1 cellular context compared by ENCODE assay signal in the genomic region with DNA sequence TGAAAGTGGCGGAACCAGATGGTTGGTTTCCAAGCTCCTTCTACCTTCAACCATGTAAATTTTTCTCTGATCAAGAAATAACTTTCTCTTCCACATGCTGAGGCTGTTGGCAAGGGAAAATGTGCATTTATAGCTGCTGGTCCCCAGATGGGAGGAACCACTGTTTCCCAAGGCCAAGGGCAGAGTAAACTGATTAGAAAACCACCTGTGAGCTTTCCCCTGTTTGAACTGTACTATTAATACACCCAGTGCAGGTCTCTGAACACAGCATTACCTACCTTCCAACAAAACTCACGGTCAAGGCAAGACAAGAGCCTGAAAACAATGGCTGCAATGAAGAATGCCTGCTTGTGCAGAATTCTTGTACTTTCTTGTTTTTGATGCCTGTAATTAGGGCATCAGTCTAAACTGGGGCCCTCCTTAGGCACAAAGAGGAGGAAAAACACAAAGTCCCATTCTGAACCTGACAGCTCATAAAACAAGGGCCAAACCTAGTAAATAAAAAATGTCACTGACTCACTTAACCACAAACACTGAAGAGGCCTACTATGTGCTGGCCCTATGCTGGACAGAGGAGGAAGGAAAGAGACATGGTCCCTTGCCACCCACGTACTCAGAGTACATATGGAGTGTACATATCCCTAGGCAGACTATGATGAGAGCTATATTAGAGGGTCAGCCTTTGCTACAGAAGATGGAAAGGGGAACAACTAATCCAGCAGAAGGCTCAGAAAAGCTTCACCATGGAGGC.
TF ChIP-seq lines count a peak whose summit lies in the region.

No MANE protein-coding gene starts in this region.

TF ChIP-seq in GM12878, 131 proteins besides CTCF, POLR2A, EP300 and RAD21:
- TF ChIP-seq MTA2 (IDR thresholded peaks at IDR 0.05; ENCODE audit: low read depth) (no peak), MEF2A (IDR thresholded peaks at IDR 0.05; ENCODE audit: insufficient read depth, low read depth, low read length) (no peak), NFIC (IDR thresholded peaks at IDR 0.05; ENCODE audit: low read depth, low read length) (no peak), JUND (IDR thresholded peaks at IDR 0.05; ENCODE audit: low read depth, low read length) (no peak), BMI1 (IDR thresholded peaks at IDR 0.05; ENCODE audit: borderline replicate concordance) (no peak), FOS (IDR thresholded peaks at IDR 0.05; ENCODE audit: borderline replicate concordance, extremely low read depth, insufficient read length) (no peak), HCFC1 (IDR thresholded peaks at IDR 0.05; ENCODE audit: low read length) (no peak), IKZF1 (conservative IDR thresholded peaks at IDR 0.05) (no peak), BACH1 (IDR thresholded peaks at IDR 0.05; ENCODE audit: borderline replicate concordance) (no peak), SRF (IDR thresholded peaks at IDR 0.05; ENCODE audit: low read depth in 2 of 2, low read length in 2 of 2) (no peak), MYC (IDR thresholded peaks at IDR 0.05; ENCODE audit: insufficient read depth, insufficient read length, insufficient replicate concordance, low read length, severe bottlenecking) (no peak), TCF7 (IDR thresholded peaks at IDR 0.05; ENCODE audit: borderline replicate concordance) (no peak)
- TF ChIP-seq, protein P1, sequence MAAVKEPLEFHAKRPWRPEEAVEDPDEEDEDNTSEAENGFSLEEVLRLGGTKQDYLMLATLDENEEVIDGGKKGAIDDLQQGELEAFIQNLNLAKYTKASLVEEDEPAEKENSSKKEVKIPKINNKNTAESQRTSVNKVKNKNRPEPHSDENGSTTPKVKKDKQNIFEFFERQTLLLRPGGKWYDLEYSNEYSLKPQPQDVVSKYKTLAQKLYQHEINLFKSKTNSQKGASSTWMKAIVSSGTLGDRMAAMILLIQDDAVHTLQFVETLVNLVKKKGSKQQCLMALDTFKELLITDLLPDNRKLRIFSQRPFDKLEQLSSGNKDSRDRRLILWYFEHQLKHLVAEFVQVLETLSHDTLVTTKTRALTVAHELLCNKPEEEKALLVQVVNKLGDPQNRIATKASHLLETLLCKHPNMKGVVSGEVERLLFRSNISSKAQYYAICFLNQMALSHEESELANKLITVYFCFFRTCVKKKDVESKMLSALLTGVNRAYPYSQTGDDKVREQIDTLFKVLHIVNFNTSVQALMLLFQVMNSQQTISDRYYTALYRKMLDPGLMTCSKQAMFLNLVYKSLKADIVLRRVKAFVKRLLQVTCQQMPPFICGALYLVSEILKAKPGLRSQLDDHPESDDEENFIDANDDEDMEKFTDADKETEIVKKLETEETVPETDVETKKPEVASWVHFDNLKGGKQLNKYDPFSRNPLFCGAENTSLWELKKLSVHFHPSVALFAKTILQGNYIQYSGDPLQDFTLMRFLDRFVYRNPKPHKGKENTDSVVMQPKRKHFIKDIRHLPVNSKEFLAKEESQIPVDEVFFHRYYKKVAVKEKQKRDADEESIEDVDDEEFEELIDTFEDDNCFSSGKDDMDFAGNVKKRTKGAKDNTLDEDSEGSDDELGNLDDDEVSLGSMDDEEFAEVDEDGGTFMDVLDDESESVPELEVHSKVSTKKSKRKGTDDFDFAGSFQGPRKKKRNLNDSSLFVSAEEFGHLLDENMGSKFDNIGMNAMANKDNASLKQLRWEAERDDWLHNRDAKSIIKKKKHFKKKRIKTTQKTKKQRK (IDR thresholded peaks at IDR 0.05; ENCODE audit: low read depth, low read length): no peak
- TF ChIP-seq, protein P2, sequence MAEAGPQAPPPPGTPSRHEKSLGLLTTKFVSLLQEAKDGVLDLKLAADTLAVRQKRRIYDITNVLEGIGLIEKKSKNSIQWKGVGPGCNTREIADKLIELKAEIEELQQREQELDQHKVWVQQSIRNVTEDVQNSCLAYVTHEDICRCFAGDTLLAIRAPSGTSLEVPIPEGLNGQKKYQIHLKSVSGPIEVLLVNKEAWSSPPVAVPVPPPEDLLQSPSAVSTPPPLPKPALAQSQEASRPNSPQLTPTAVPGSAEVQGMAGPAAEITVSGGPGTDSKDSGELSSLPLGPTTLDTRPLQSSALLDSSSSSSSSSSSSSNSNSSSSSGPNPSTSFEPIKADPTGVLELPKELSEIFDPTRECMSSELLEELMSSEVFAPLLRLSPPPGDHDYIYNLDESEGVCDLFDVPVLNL (IDR thresholded peaks at IDR 0.05; ENCODE audit: low read depth, low read length): no peak
